Comparison of ENCODE assay signal across 19 cellular contexts in the genomic region with DNA sequence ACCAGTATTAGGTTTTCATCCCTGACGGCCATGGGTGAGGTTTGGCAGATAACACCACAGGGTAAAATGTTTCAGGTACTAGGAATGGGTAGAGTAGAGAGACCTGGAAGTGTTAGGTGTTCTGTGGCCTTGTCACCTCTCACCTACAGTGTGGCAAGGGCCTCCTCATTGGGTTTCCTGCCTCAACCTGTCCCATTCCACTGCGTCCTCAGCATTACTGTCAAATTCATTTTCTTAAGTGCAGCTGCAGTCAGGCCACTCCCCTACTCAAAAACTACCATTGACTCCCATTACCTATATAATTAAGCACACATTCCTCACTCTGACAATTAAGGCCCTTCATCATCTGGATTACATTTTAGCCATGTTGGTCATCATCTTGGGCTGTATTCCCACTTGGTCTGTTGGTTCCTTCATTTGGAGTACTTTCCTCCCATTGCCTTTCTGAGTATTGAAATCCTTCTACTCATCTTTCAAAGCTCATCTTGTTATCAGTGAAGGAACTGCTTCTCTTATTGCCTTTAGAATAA.
DNase-seq lines count a peak whose midpoint lies in the region; ATAC-seq and TF ChIP-seq lines count a peak whose summit lies in the region.
"Had no signal": no experiment of that assay in that cellular context is flagged by ENCODE, and none has a peak within 500 bp of the region (broad histone marks: within the 10 kb centered on the region; RNA-seq: fewer than 3 reads in every experiment).

No MANE protein-coding gene starts in this region.

- H3K79me2 ChIP-seq in H9 (ENCODE audit: insufficient read depth, low read length), result no peaks in the 10 kb centered on the region

- H4K8ac ChIP-seq in H9 (replicated peaks; ENCODE audit: insufficient read length, low read depth, low read length), result no peak overlapping the region

- no peak overlapping the region for H4K91ac ChIP-seq in H9 (ENCODE audit: insufficient read length, low read depth, low read length)

- intact Hi-C loops in gastrocnemius medialis (cut with DNase I; ENCODE audit: low total_unique reads), result no loop called here

- no peak for TF ChIP-seq POLR2A in gastrocnemius medialis (IDR thresholded peaks at IDR 0.05)

- peak overlapping the region in 1 of 3 experiments; percentile 33; a peak in 1 of 7 replicates for H3K27ac Mint-ChIP-seq in H9
- H3K27ac Mint-ChIP-seq: activated naive CD8-positive, alpha-beta T cell treated with anti-CD3 and anti-CD28 coated beads, Interleukin-2, amount 10 ng/mL, durations not matched to agents 7 days and 5 days; B cell had no signal

- H3K4me2 ChIP-seq in H9 (ENCODE audit: insufficient read depth, insufficient read length, low read length), result no peak overlapping the region

- no peak overlapping the region for H3K9ac ChIP-seq in H9 (ENCODE audit: extremely low read depth, insufficient read length, low read length)

- no peak overlapping the region for H2BK20ac ChIP-seq in H9 (ENCODE audit: low read depth, low read length, poor library complexity, severe bottlenecking)

- WGBS in H9 (ENCODE audit: extremely low coverage, insufficient read length, low lambda C conversion rate), result no CpG with 5 or more reads among the region's 2 CpGs

- H3K56ac ChIP-seq in H9 (ENCODE audit: insufficient read length, low read depth, low read length), result no peak overlapping the region

- no peak overlapping the region for H3K18ac ChIP-seq in H9 (ENCODE audit: insufficient read length, low read depth, low read length)

- no peak overlapping the region for H3K4me3 ChIP-seq in epithelial cell of esophagus (ENCODE audit: low read length)
- H3K4me3 ChIP-seq in gastrocnemius medialis, result no peak overlapping the region
- H3K4me3 ChIP-seq in brain microvascular endothelial cell (ENCODE audit: low read depth, low read length), result no peak overlapping the region
- H3K4me3 ChIP-seq: cardiac muscle cell, mucosa of descending colon, suprapubic skin had no signal

- in situ Hi-C loops in gastrocnemius medialis (cut with MboI; ENCODE audit: low sequenced_read_pairs in 4 of 4), result no loop called here
- in situ Hi-C loops in brain microvascular endothelial cell (cut with HindIII; ENCODE audit: low pct_ligation_motif_present, low sequenced_read_pairs), result no loop called here

- no peak overlapping the region for H2AFZ ChIP-seq in H9 (ENCODE audit: low read length)

- no peak overlapping the region for H3K4ac ChIP-seq in H9 (ENCODE audit: low read depth, low read length)

- TF ChIP-seq CTCF in C4-2B (conservative IDR thresholded peaks at IDR 0.05), result no peak
- no peak for TF ChIP-seq CTCF in H9 (conservative IDR thresholded peaks at IDR 0.05)
- TF ChIP-seq CTCF in epithelial cell of esophagus (IDR thresholded peaks at IDR 0.05; ENCODE audit: insufficient read depth, low read depth, low read length, missing control alignments), result no peak
- no peak for TF ChIP-seq CTCF in gastrocnemius medialis (IDR thresholded peaks at IDR 0.05 in 4 of 5, conservative IDR thresholded peaks at IDR 0.05 in 1 of 5)
- no peak for TF ChIP-seq CTCF in brain microvascular endothelial cell (IDR thresholded peaks at IDR 0.05; ENCODE audit: low read depth, low read length, missing control alignments)

- H3T11ph ChIP-seq in H9 (ENCODE audit: low read length), result no peak overlapping the region

- H3K36me3 ChIP-seq in gastrocnemius medialis, result peaks cover 0 to 75% of the 10 kb centered on the region in 2 donors
- H3K36me3 ChIP-seq in brain microvascular endothelial cell (replicated peaks), result peaks cover 29% of the 10 kb centered on the region

- H3K4me3 Mint-ChIP-seq in H9, result no peak overlapping the region
- H3K4me3 Mint-ChIP-seq: activated naive CD8-positive, alpha-beta T cell treated with anti-CD3 and anti-CD28 coated beads, Interleukin-2, amount 10 ng/mL, durations not matched to agents 7 days and 5 days; B cell had no signal

- H2AK5ac ChIP-seq in H9 (ENCODE audit: insufficient read length, low read length), result no peak overlapping the region

- no peak overlapping the region for H2BK120ac ChIP-seq in H9 (ENCODE audit: low read depth, low read length, poor library complexity, severe bottlenecking)

- no peaks in the 10 kb centered on the region for H4K20me1 ChIP-seq in H9 (ENCODE audit: control insufficient read depth, insufficient read depth, insufficient read length)

- H3K9me3 Mint-ChIP-seq in H9, result no peaks in the 10 kb centered on the region
- H3K9me3 Mint-ChIP-seq: activated naive CD8-positive, alpha-beta T cell treated with anti-CD3 and anti-CD28 coated beads, Interleukin-2, amount 10 ng/mL, durations not matched to agents 7 days and 5 days had no signal

- peaks cover 19 to 61% (median 23%) of the 10 kb centered on the region in 3 experiments; a peak in 6 of 7 replicates for H3K36me3 Mint-ChIP-seq in H9 (ENCODE audit: insufficient read depth in 1 of 3, low read depth in 3 of 3)

- H3K27ac ChIP-seq in C4-2B (peak overlapping the region; percentile 74), H9 (ENCODE audit: insufficient read length, low read depth, low read length) (no peak overlapping the region), gastrocnemius medialis (peak overlapping the region; percentile 51 to 76 (median 57)), brain microvascular endothelial cell (no peak overlapping the region)
- H3K27ac ChIP-seq: cardiac muscle cell, suprapubic skin, WERI-Rb-1 had no signal

- no peak overlapping the region for H4K5ac ChIP-seq in H9 (ENCODE audit: insufficient read length, low read depth, low read length)

- H3K4me1 ChIP-seq in H9 (ENCODE audit: insufficient read depth, low read length), result no peaks in the 10 kb centered on the region
- peaks cover 11 to 15% of the 10 kb centered on the region in 2 donors for H3K4me1 ChIP-seq in gastrocnemius medialis

- H2BK15ac ChIP-seq in H9 (ENCODE audit: low read depth, low read length), result no peak overlapping the region

- H3K9me3 ChIP-seq in H9 (ENCODE audit: control insufficient read depth, low read depth, low read length) (no peaks in the 10 kb centered on the region), gastrocnemius medialis (no peaks in the 10 kb centered on the region)
- H3K9me3 ChIP-seq: mucosa of descending colon, suprapubic skin had no signal

- H3K4me1 Mint-ChIP-seq in H9, result peaks cover 0 to 5% of the 10 kb centered on the region in 2 experiments; a peak in 1 of 4 replicates
- H3K4me1 Mint-ChIP-seq: activated naive CD8-positive, alpha-beta T cell treated with anti-CD3 and anti-CD28 coated beads, Interleukin-2, amount 10 ng/mL, durations not matched to agents 7 days and 5 days; B cell had no signal

- no peaks in the 10 kb centered on the region for H3K79me1 ChIP-seq in H9 (ENCODE audit: insufficient read depth, low read depth, low read length, poor library complexity, severe bottlenecking)

- no peaks in the 10 kb centered on the region for H3K27me3 Mint-ChIP-seq in H9 (ENCODE audit: low read depth)
- H3K27me3 Mint-ChIP-seq: activated naive CD8-positive, alpha-beta T cell treated with anti-CD3 and anti-CD28 coated beads, Interleukin-2, amount 10 ng/mL, durations not matched to agents 7 days and 5 days; B cell had no signal

- H3K23ac ChIP-seq in H9 (ENCODE audit: insufficient read length, low read depth, low read length), result no peak overlapping the region

- DNase-seq in H9, result no peak
- peak; percentile 63 for DNase-seq in epithelial cell of esophagus (ENCODE audit: low read depth)
- DNase-seq in gastrocnemius medialis, result no peak
- DNase-seq in NCI-H1436 treated with DMSO at 0.1 percent for 48 hours (lab: John Stamatoyannopoulos, UW), result no peak
- DNase-seq in DMS 273 (lab: John Stamatoyannopoulos, UW; ENCODE audit: unreplicated experiment), result no peak
- no peak for DNase-seq in brain microvascular endothelial cell
- DNase-seq: activated naive CD8-positive, alpha-beta T cell treated with anti-CD3 and anti-CD28 coated beads, Interleukin-2, amount 10 ng/mL, durations not matched to agents 7 days and 5 days; activated T-cell treated with anti-CD3 and anti-CD28 coated beads, Interleukin-2, amount 50 U/mL, for 48 hours; Calu3; EL; H7; mucosa of descending colon; NCI-H2107; stimulated activated CD4-positive, alpha-beta T cell treated with anti-CD3 and anti-CD28 coated beads, Interleukin-12 subunit alpha, Interleukin-12 subunit beta, amount 100 ng/mL, for 4 hours; WERI-Rb-1 had no signal

- H3K27me3 ChIP-seq in H9 (ENCODE audit: insufficient read depth, low read length) (no peaks in the 10 kb centered on the region), gastrocnemius medialis (no peaks in the 10 kb centered on the region), brain microvascular endothelial cell (replicated peaks) (no peaks in the 10 kb centered on the region)
- H3K27me3 ChIP-seq: cardiac muscle cell, suprapubic skin had no signal

- peak overlapping the region; percentile 55 for H2BK5ac ChIP-seq in H9 (ENCODE audit: insufficient read length, low read length)

- no peak overlapping the region for H3K14ac ChIP-seq in H9 (ENCODE audit: insufficient read depth, low read length)

- H2BK12ac ChIP-seq in H9 (ENCODE audit: insufficient read length, low read depth, low read length), result no peak overlapping the region

- H3K23me2 ChIP-seq in H9 (ENCODE audit: insufficient read length, low read depth, low read length, poor library complexity, severe bottlenecking), result no peaks in the 10 kb centered on the region

- ATAC-seq in gastrocnemius medialis, result no peak
- ATAC-seq: mucosa of descending colon had no signal

Comparison
In these comparisons a context has a peak if more than half of its experiments do, and no peak if none do; other contexts are left out.
1. H3K27ac ChIP-seq: peak in C4-2B (single experiment) and gastrocnemius medialis (4 of 4); none in H9 (single experiment) and brain microvascular endothelial cell (single experiment).